23 cellular contexts compared by ENCODE assay signal in the genomic region with DNA sequence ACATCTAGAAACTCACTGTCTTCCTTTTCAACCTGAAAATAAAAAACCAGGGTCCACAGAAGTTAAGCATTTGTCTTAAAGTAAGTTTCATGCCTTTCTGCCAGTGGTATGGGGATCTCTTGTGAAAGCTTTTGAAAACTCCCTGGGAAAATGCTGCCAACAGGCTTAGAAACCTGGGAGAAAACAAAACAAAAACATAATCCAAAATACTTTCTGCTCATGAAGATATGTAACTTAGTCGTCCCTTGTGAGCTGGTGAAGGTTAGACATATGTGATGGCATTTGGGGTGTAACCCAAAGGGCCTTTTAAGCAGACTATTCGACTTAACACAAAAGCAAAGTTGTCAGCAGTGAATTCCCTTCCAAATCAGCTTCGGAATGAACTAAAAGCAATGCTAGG.
A peak's percentile ranks its signal among the peaks of the same experiment; 100 is the strongest.
DNase-seq lines count a peak whose midpoint lies in the region; ATAC-seq and TF ChIP-seq lines count a peak whose summit lies in the region.
"Had no signal": no experiment of that assay in that cellular context is flagged by ENCODE, and none has a peak within 500 bp of the region (broad histone marks: within the 10 kb centered on the region; RNA-seq: fewer than 3 reads in every experiment).

No MANE protein-coding gene starts in this region.

- H3K27me3 ChIP-seq in neuronal stem cell (ENCODE audit: control insufficient read depth in 3 of 3, insufficient read depth in 3 of 3, low read depth in 1 of 3, low read length in 3 of 3) (no peaks in the 10 kb centered on the region), uterus (no peaks in the 10 kb centered on the region)
- H3K27me3 ChIP-seq: thyroid gland had no signal

- no peak overlapping the region for H3K4me3 Mint-ChIP-seq in chondrocyte (ENCODE audit: unreplicated experiment)
- H3K4me3 Mint-ChIP-seq in type B pancreatic cell: no peak overlapping the region
- H3K4me3 Mint-ChIP-seq: CD8-positive, alpha-beta T cell had no signal

- H3K4ac ChIP-seq in neuronal stem cell (ENCODE audit: low read length): no peak overlapping the region

- TF ChIP-seq CTCF in chondrocyte (IDR thresholded peaks at IDR 0.05): no peak
- no peak for TF ChIP-seq CTCF in uterus (IDR thresholded peaks at IDR 0.05)
- TF ChIP-seq CTCF in type B pancreatic cell (conservative IDR thresholded peaks at IDR 0.05): no peak

- H3K4me1 ChIP-seq in neuronal stem cell (ENCODE audit: control insufficient read depth in 2 of 2, insufficient read depth in 1 of 2, low read depth in 1 of 2, low read length in 2 of 2) (peaks cover 0 to 10% of the 10 kb centered on the region in 2 donors), uterus (no peaks in the 10 kb centered on the region)

- DNase-seq in chondrocyte (ENCODE audit: low spot score) (no peak), neuronal stem cell (ENCODE audit: low spot score) (no peak), uterus (no peak), NCI-H187 treated with DMSO at 0.1 percent for 48 hours (lab: John Stamatoyannopoulos, UW) (no peak), type B pancreatic cell (ENCODE audit: extremely low spot score, unreplicated experiment) (no peak)
- DNase-seq: activated CD4-positive, alpha-beta T cell treated with anti-CD3 and anti-CD28 coated beads, Interleukin-2, amount 50 U/mL, for 4 hours; activated CD8-positive, alpha-beta memory T cell treated with anti-CD3 and anti-CD28 coated beads, Interleukin-2, amount 50 U/mL, for 4 hours; AML-193; CD8-positive, alpha-beta T cell; DMS 273 treated with DMSO at 0.1 percent for 48 hours; effector CD8-positive, alpha-beta T cell; erythroblast; NCI-H2081; NCI-H446; stimulated activated CD4-positive, alpha-beta T cell treated with anti-CD3 and anti-CD28 coated beads, Interleukin-12 subunit alpha, Interleukin-12 subunit beta, amount 100 ng/mL, for 4 hours; stimulated activated CD4-positive, alpha-beta T cell treated with anti-CD3 and anti-CD28 coated beads, Interleukin-4, amount 100 ng/mL, for 24 hours; stimulated activated naive CD4-positive, alpha-beta T cell; thyroid gland had no signal

- peak overlapping the region; percentile 26 for H2AFZ ChIP-seq in neuronal stem cell (ENCODE audit: low read length)

- H3K23ac ChIP-seq in neuronal stem cell (ENCODE audit: low read depth, low read length, poor library complexity): no peak overlapping the region

- no peaks in the 10 kb centered on the region for H3K36me3 ChIP-seq in KOPT-K1 (ENCODE audit: insufficient read depth, low read length)
- no peaks in the 10 kb centered on the region for H3K36me3 ChIP-seq in neuronal stem cell (replicated peaks in 1 of 2; ENCODE audit: control insufficient read depth in 2 of 2, insufficient read depth in 2 of 2, low read length in 2 of 2)
- no peaks in the 10 kb centered on the region for H3K36me3 ChIP-seq in uterus
- H3K36me3 ChIP-seq: thyroid gland had no signal

- no peak overlapping the region for H2BK120ac ChIP-seq in neuronal stem cell (ENCODE audit: low read depth, low read length)

- no peak for TF ChIP-seq POLR2A in uterus (IDR thresholded peaks at IDR 0.05)

- H3K4me3 ChIP-seq in neuronal stem cell (ENCODE audit: low read length in 2 of 2): no peak overlapping the region
- no peak overlapping the region for H3K4me3 ChIP-seq in uterus
- H3K4me3 ChIP-seq: lung, thyroid gland had no signal

- no peak overlapping the region for H2BK15ac ChIP-seq in neuronal stem cell (ENCODE audit: low read length)

- no peak overlapping the region for H2BK5ac ChIP-seq in neuronal stem cell (ENCODE audit: low read length)

- H3K9me3 Mint-ChIP-seq in chondrocyte (ENCODE audit: low read depth) (no peaks in the 10 kb centered on the region), type B pancreatic cell (no peaks in the 10 kb centered on the region)
- H3K9me3 Mint-ChIP-seq: CD8-positive, alpha-beta T cell had no signal

- no peak overlapping the region for H2BK12ac ChIP-seq in neuronal stem cell (ENCODE audit: low read length)

- H2AK5ac ChIP-seq in neuronal stem cell (ENCODE audit: low read depth, low read length): no peak overlapping the region

- no peak for ATAC-seq in GM18867 (IDR thresholded peaks at IDR 0.05; ENCODE audit: unreplicated experiment)
- ATAC-seq: activated naive CD4-positive, alpha-beta T cell treated with anti-CD3 and anti-CD28 coated beads, Interleukin-2, amount 50 U/mL, for 72 hours; CD8-positive, alpha-beta T cell; Right ventricle myocardium inferior had no signal

- H4K8ac ChIP-seq in neuronal stem cell (ENCODE audit: low read depth, low read length): no peak overlapping the region

- H3K9ac ChIP-seq in neuronal stem cell (ENCODE audit: low read depth, low read length, poor library complexity): no peak overlapping the region

- no peak overlapping the region for H3K14ac ChIP-seq in neuronal stem cell (ENCODE audit: low read length)

- H3K79me1 ChIP-seq in neuronal stem cell (ENCODE audit: low read depth, low read length): no peaks in the 10 kb centered on the region

- no CpG with 5 or more reads among the region's 3 CpGs for WGBS in neuronal stem cell (ENCODE audit: extremely low coverage in 2 of 2, insufficient read length in 2 of 2, insufficient replicate concordance in 1 of 2), 2 donors

- H3K4me1 Mint-ChIP-seq in chondrocyte (ENCODE audit: low read depth) (peaks cover 51% of the 10 kb centered on the region), type B pancreatic cell (ENCODE audit: unreplicated experiment) (peaks cover 18% of the 10 kb centered on the region)

- intact Hi-C loops in uterus (cut with DNase I; ENCODE audit: low total_unique reads): no loop called here

- no peak overlapping the region for H3K4me2 ChIP-seq in neuronal stem cell (ENCODE audit: insufficient read depth, low read length, poor library complexity, severe bottlenecking)

- H4K91ac ChIP-seq in neuronal stem cell (ENCODE audit: low read depth, low read length, poor library complexity): no peak overlapping the region

- H3K27ac ChIP-seq in KOPT-K1 (ENCODE audit: low read depth, low read length, poor library complexity, severe bottlenecking) (peak overlapping the region; percentile 58), neuronal stem cell (replicated peaks; ENCODE audit: low read length) (no peak overlapping the region), uterus (peak overlapping the region; percentile 26 to 69)
- H3K27ac ChIP-seq: thyroid gland had no signal

- H3K36me3 Mint-ChIP-seq in chondrocyte (ENCODE audit: low read depth): no peaks in the 10 kb centered on the region
- H3K36me3 Mint-ChIP-seq in type B pancreatic cell: no peaks in the 10 kb centered on the region
- H3K36me3 Mint-ChIP-seq: CD8-positive, alpha-beta T cell had no signal

- H3K27me3 Mint-ChIP-seq in chondrocyte (ENCODE audit: low read depth): no peaks in the 10 kb centered on the region
- peaks cover 13% of the 10 kb centered on the region for H3K27me3 Mint-ChIP-seq in type B pancreatic cell

- H3K9me3 ChIP-seq in KOPT-K1 (ENCODE audit: insufficient read depth, low read length, poor library complexity, severe bottlenecking): no peaks in the 10 kb centered on the region
- no peaks in the 10 kb centered on the region for H3K9me3 ChIP-seq in neuronal stem cell (replicated peaks in 1 of 2; ENCODE audit: control insufficient read depth in 2 of 2, insufficient read depth in 1 of 2, low read depth in 1 of 2, low read length in 2 of 2)
- no peaks in the 10 kb centered on the region for H3K9me3 ChIP-seq in uterus
- H3K9me3 ChIP-seq: thyroid gland had no signal

- no peak overlapping the region for H3K18ac ChIP-seq in neuronal stem cell (ENCODE audit: low read length)

- H3K27ac Mint-ChIP-seq in chondrocyte (ENCODE audit: unreplicated experiment): peak overlapping the region; percentile 64
- H3K27ac Mint-ChIP-seq in type B pancreatic cell: no peak overlapping the region
- H3K27ac Mint-ChIP-seq: activated naive CD4-positive, alpha-beta T cell treated with anti-CD3 and anti-CD28 coated beads, Interleukin-2, amount 50 U/mL, for 72 hours; CD8-positive, alpha-beta T cell had no signal
